ENCODE assay signal across 13 cellular contexts in the genomic region with DNA sequence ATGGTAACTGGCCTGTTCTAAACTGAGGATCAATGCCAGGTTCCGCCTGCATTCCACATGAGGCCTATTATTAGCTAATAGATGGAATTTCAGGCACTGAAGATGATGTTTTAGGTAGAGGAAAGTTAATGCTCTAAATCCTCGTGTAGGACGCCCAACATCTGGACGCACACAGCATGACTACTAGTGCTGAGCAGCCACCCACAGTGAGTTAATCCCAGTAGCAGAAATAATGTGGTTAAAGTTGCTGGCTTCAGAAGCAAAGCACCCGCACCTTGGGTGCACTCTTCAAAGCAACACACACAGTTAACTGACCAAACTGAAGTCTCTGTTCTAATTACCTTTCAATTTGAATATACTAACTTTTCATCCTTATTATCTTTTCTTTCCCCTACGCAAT.
DNase-seq lines count a peak whose midpoint lies in the region; ATAC-seq and TF ChIP-seq lines count a peak whose summit lies in the region.
"Had no signal": no experiment of that assay in that cellular context is flagged by ENCODE, and none has a peak within 500 bp of the region (broad histone marks: within the 10 kb centered on the region; RNA-seq: fewer than 3 reads in every experiment).

No MANE protein-coding gene starts in this region.

- H4K20me1 ChIP-seq in hepatocyte (ENCODE audit: insufficient read depth, poor library complexity, severe bottlenecking): no peaks in the 10 kb centered on the region

- H3K79me2 ChIP-seq in hepatocyte: no peaks in the 10 kb centered on the region

- no peak overlapping the region for H3K27ac Mint-ChIP-seq in endodermal cell
- H3K27ac Mint-ChIP-seq: CD4-positive, alpha-beta T cell had no signal

- POLR2A ChIA-PET in HEK293 (lab: Yijun Ruan, JAX): no interaction called here

- DNase-seq in SJCRH30: peak; percentile 29 to 44
- DNase-seq in hepatocyte (ENCODE audit: low spot score): no peak
- DNase-seq in endodermal cell: no peak
- DNase-seq: AML-193; Caco-2; CD4-positive, alpha-beta T cell; H9; IMR-90; KBM-7 had no signal

- H3K9me3 Mint-ChIP-seq in endodermal cell: no peaks in the 10 kb centered on the region
- H3K9me3 Mint-ChIP-seq: CD4-positive, alpha-beta T cell; H9 had no signal

- no peaks in the 10 kb centered on the region for H3K27me3 Mint-ChIP-seq in endodermal cell (ENCODE audit: insufficient read depth)
- H3K27me3 Mint-ChIP-seq: CD4-positive, alpha-beta T cell had no signal

- H3K36me3 Mint-ChIP-seq in endodermal cell (ENCODE audit: low read depth): no peaks in the 10 kb centered on the region

- H3K9me2 ChIP-seq in hepatocyte (replicated peaks; ENCODE audit: insufficient read depth): no peaks in the 10 kb centered on the region

- no peak overlapping the region for H2AFZ ChIP-seq in hepatocyte

- peaks cover 10% of the 10 kb centered on the region for H3K4me1 Mint-ChIP-seq in endodermal cell

- H3K4me2 ChIP-seq in hepatocyte: no peak overlapping the region

- H3K4me1 ChIP-seq in HEK293 (ENCODE audit: control insufficient read depth, insufficient read depth, low read length) (peaks cover 6% of the 10 kb centered on the region; the same call in 1 of the 2 replicates), SJCRH30 (peaks cover 4% of the 10 kb centered on the region; the same call in 1 of the 2 replicates), mucosa of rectum (ENCODE audit: control insufficient read depth in 2 of 2, insufficient read depth in 2 of 2, low read length in 2 of 2) (peaks cover 3 to 12% of the 10 kb centered on the region in 2 donors), hepatocyte (ENCODE audit: insufficient read depth) (no peaks in the 10 kb centered on the region), endodermal cell (ENCODE audit: control insufficient read depth, insufficient read depth, low read length) (peaks cover 4% of the 10 kb centered on the region)

- H3K27ac ChIP-seq in HEK293 (ENCODE audit: extremely low read depth, low read depth, low read length) (no peak overlapping the region), SJCRH30 (no peak overlapping the region), mucosa of rectum (ENCODE audit: low read depth in 2 of 2, low read length in 2 of 2) (peak overlapping the region; percentile 27 to 67), hepatocyte (no peak overlapping the region), endodermal cell (ENCODE audit: low read depth, low read length) (no peak overlapping the region)
- H3K27ac ChIP-seq: C4-2B had no signal

- H3K9ac ChIP-seq in mucosa of rectum (ENCODE audit: low read depth in 1 of 2, low read length in 2 of 2) (no peak overlapping the region), endodermal cell (ENCODE audit: extremely low read depth, low read length, poor library complexity, severe bottlenecking) (no peak overlapping the region)

- H3K4me3 Mint-ChIP-seq in endodermal cell: no peak overlapping the region
- H3K4me3 Mint-ChIP-seq: CD4-positive, alpha-beta T cell; H9 had no signal

- no peak for ATAC-seq in GM21619 (IDR thresholded peaks at IDR 0.05; ENCODE audit: unreplicated experiment)

- H3K9me3 ChIP-seq in HEK293 (ENCODE audit: control insufficient read depth, insufficient read depth, low read depth, low read length) (no peaks in the 10 kb centered on the region), SJCRH30 (replicated peaks) (no peaks in the 10 kb centered on the region), mucosa of rectum (ENCODE audit: control insufficient read depth in 2 of 2, low read length in 2 of 2) (no peaks in the 10 kb centered on the region), hepatocyte (ENCODE audit: low read depth) (no peaks in the 10 kb centered on the region), endodermal cell (ENCODE audit: control insufficient read depth, low read length) (no peaks in the 10 kb centered on the region)
- H3K9me3 ChIP-seq: Caco-2 had no signal

- CTCF ChIA-PET in HEK293 (lab: Yijun Ruan, JAX): no interaction called here

- 69% methylated on average over 6 of the region's 6 CpGs for whole genome bisulfite sequencing in hepatocyte (ENCODE audit: low lambda C conversion rate, missing lambda C conversion rate)
- WGBS in endodermal cell (ENCODE audit: insufficient coverage in 1 of 2, insufficient read length in 1 of 2), 2 experiments: 94 to 100% methylated on average over 6 of the region's 6 CpGs

- H3K4me3 ChIP-seq in HEK293 (ENCODE audit: low read depth, low read length): no peak overlapping the region
- H3K4me3 ChIP-seq in SJCRH30: no peak overlapping the region
- no peak overlapping the region for H3K4me3 ChIP-seq in mucosa of rectum (ENCODE audit: low read length in 2 of 2)
- no peak overlapping the region for H3K4me3 ChIP-seq in hepatocyte
- H3K4me3 ChIP-seq in endodermal cell (ENCODE audit: low read length): no peak overlapping the region

- no peak for TF ChIP-seq CTCF in HEK293 (tag by site-specific recombination; IDR thresholded peaks at IDR 0.05)
- no peak for TF ChIP-seq CTCF in hepatocyte (IDR thresholded peaks at IDR 0.05; ENCODE audit: poor library complexity)
- TF ChIP-seq CTCF in endodermal cell (conservative IDR thresholded peaks at IDR 0.05): no peak

- H3K36me3 ChIP-seq in HEK293 (ENCODE audit: control insufficient read depth in 2 of 2, insufficient read depth in 1 of 2, low read length in 2 of 2) (no peaks in the 10 kb centered on the region), SJCRH30 (peaks cover 21% of the 10 kb centered on the region; the same call in 1 of the 2 replicates), mucosa of rectum (ENCODE audit: control insufficient read depth in 2 of 2, insufficient read depth in 2 of 2, low read length in 2 of 2) (no peaks in the 10 kb centered on the region), hepatocyte (replicated peaks; ENCODE audit: insufficient read depth, low read depth) (no peaks in the 10 kb centered on the region), endodermal cell (ENCODE audit: control insufficient read depth, insufficient read depth, low read length) (peaks cover 88% of the 10 kb centered on the region)

- H3K27me3 ChIP-seq in SJCRH30: no peaks in the 10 kb centered on the region
- H3K27me3 ChIP-seq in mucosa of rectum (ENCODE audit: control insufficient read depth in 2 of 2, insufficient read depth in 2 of 2, low read length in 2 of 2): no peaks in the 10 kb centered on the region
- no peaks in the 10 kb centered on the region for H3K27me3 ChIP-seq in hepatocyte
- H3K27me3 ChIP-seq in endodermal cell (ENCODE audit: control insufficient read depth, insufficient read depth, low read length, poor library complexity, severe bottlenecking): no peaks in the 10 kb centered on the region

TF ChIP-seq in HEK293, 187 proteins besides CTCF, POLR2A, EP300 and RAD21:
- TF ChIP-seq ZNF169 (tag by site-specific recombination; IDR thresholded peaks at IDR 0.05) (no peak), ZBTB1 (tag by site-specific recombination; IDR thresholded peaks at IDR 0.05) (no peak), ZNF37A (tag by site-specific recombination; IDR thresholded peaks at IDR 0.05) (no peak), ZIC2 (tag by site-specific recombination; IDR thresholded peaks at IDR 0.05) (0 out of 2 replicates have a peak, but pooled peaks have one; percentile 14), OSR2 (tag by site-specific recombination; IDR thresholded peaks at IDR 0.05) (peak; percentile 54), ZBTB7A (tag by site-specific recombination; IDR thresholded peaks at IDR 0.05; ENCODE audit: low read depth) (no peak), ZFP69B (tag by site-specific recombination; IDR thresholded peaks at IDR 0.05) (no peak), ZNF221 (tag by site-specific recombination; IDR thresholded peaks at IDR 0.05; ENCODE audit: borderline replicate concordance) (no peak)

Comparison
In these comparisons a context has a peak if more than half of its experiments do, and no peak if none do; other contexts are left out.
1. H3K27ac ChIP-seq: peak in mucosa of rectum (2 of 2); none in HEK293 (single experiment), SJCRH30 (single experiment), hepatocyte (single experiment) and endodermal cell (single experiment).
2. DNase-seq: peak in SJCRH30 (2 of 2); none in hepatocyte (single experiment) and endodermal cell (single experiment).